ENCODE assay signal across 17 cellular contexts in genomic region chr5:62969409-62970120, GRCh38.
A peak's percentile ranks its signal among the peaks of the same experiment; 100 is the strongest.
DNase-seq lines count a peak whose midpoint lies in the region; ATAC-seq and TF ChIP-seq lines count a peak whose summit lies in the region.
"Had no signal": no experiment of that assay in that cellular context is flagged by ENCODE, and none has a peak within 500 bp of the region (broad histone marks: within the 10 kb centered on the region; RNA-seq: fewer than 3 reads in every experiment).

No MANE protein-coding gene starts in this region.

- no peak overlapping the region for H2AFZ ChIP-seq in PC-9
- no peak overlapping the region for H2AFZ ChIP-seq in osteoblast (ENCODE audit: low read length)

- no peak for ATAC-seq in GM19395 (IDR thresholded peaks at IDR 0.05; ENCODE audit: unreplicated experiment)
- ATAC-seq: PC-3 had no signal

- H3K27me3 ChIP-seq in PC-9 (ENCODE audit: insufficient read depth, low read depth) (no peaks in the 10 kb centered on the region), osteoblast (ENCODE audit: insufficient read depth, low read length) (no peaks in the 10 kb centered on the region)

- BruUV-seq in PC-9 (replicated peaks; lab: Mats Ljungman, UMichigan) = no TSS peak

- no peaks in the 10 kb centered on the region for H3K79me2 ChIP-seq in PC-9 (ENCODE audit: low read depth)
- no peaks in the 10 kb centered on the region for H3K79me2 ChIP-seq in osteoblast (ENCODE audit: insufficient read depth, low read length)

- TF ChIP-seq CTCF in PC-9 (conservative IDR thresholded peaks at IDR 0.05) = no peak
- TF ChIP-seq CTCF in epithelial cell of proximal tubule (conservative IDR thresholded peaks at IDR 0.05; ENCODE audit: low read depth, low read length) = no peak
- no peak for TF ChIP-seq CTCF in osteoblast (IDR thresholded peaks at IDR 0.05; ENCODE audit: extremely low read depth, low read depth, low read length)

- in situ Hi-C loops in Caki2 (cut with HindIII; ENCODE audit: low pct_unique_long_range_greater_than_20kb, low sequenced_read_pairs) = no loop called here

- H3F3A ChIP-seq in PC-9 (ENCODE audit: insufficient read depth, low read depth) = no peaks in the 10 kb centered on the region

- H3K4me1 ChIP-seq in PC-9 (replicated peaks; ENCODE audit: insufficient read depth) (no peaks in the 10 kb centered on the region), osteoblast (ENCODE audit: insufficient read depth, low read length) (no peaks in the 10 kb centered on the region)
- H3K4me1 ChIP-seq: HAP-1 had no signal

- intact Hi-C loops in PC-9 (cut with micrococcal nuclease; ENCODE audit: unreplicated experiment) = no loop called here

- DNase-seq in Caki2 (ENCODE audit: low read depth) (peak; percentile 39), PC-9 (peak; percentile 7 to 37), epithelial cell of proximal tubule (ENCODE audit: low read depth) (peak; percentile 42), osteoblast (ENCODE audit: insufficient read length, low spot score, missing footprints) (peak; percentile 0), NCI-H1930 (lab: John Stamatoyannopoulos, UW) (no peak), T-helper 1 cell (no peak)
- DNase-seq in activated CD8-positive, alpha-beta memory T cell treated with anti-CD3 and anti-CD28 coated beads, Interleukin-2, amount 50 U/mL, for 4 hours = no peak
- DNase-seq: C1 segment of cervical spinal cord, DMS153, Kasumi-1, NCI-H1417, NCI-H2029, NCI-H510A treated with DMSO at 0.1 percent for 48 hours, NCI-H82, PC-3 had no signal

- no peaks in the 10 kb centered on the region; the same call in 1 of the 2 replicates for H3K9me2 ChIP-seq in PC-9 (ENCODE audit: insufficient read depth)

- H3K36me3 ChIP-seq in PC-9 (ENCODE audit: low read depth) (no peaks in the 10 kb centered on the region), osteoblast (ENCODE audit: insufficient read depth, low read length) (no peaks in the 10 kb centered on the region)
- H3K36me3 ChIP-seq: HAP-1 had no signal

- H3K9me3 ChIP-seq in PC-9 (ENCODE audit: insufficient read depth, low read depth) (no peaks in the 10 kb centered on the region), osteoblast (ENCODE audit: low read depth, low read length) (no peaks in the 10 kb centered on the region)

- POLR2A ChIA-PET in PC-9 (lab: Charles Lee; ENCODE audit: unreplicated experiment) = no interaction called here

- H3K27ac ChIP-seq in PC-9 (no peak overlapping the region), osteoblast (ENCODE audit: low read depth, low read length) (no peak overlapping the region)

- H3K4me3 ChIP-seq in PC-9 (no peak overlapping the region), epithelial cell of proximal tubule (ENCODE audit: low read depth, low read length) (no peak overlapping the region), osteoblast (ENCODE audit: insufficient read depth, low read length) (no peak overlapping the region)
- H3K4me3 ChIP-seq: HAP-1 had no signal

- CTCF ChIA-PET in PC-9 (lab: Charles Lee) = no interaction called here

- H3K4me2 ChIP-seq in PC-9 (no peak overlapping the region), osteoblast (ENCODE audit: insufficient read depth, low read length) (no peak overlapping the region)

- H4K20me1 ChIP-seq in PC-9 (ENCODE audit: insufficient read depth) (no peaks in the 10 kb centered on the region), osteoblast (ENCODE audit: insufficient read depth, low read length) (no peaks in the 10 kb centered on the region)

Comparison
In these comparisons a context has a peak if more than half of its experiments do, and no peak if none do; other contexts are left out.
1. DNase-seq: peak in Caki2 (single experiment), PC-9 (2 of 2), epithelial cell of proximal tubule (single experiment) and osteoblast (single experiment); none in NCI-H1930 (0 of 2), T-helper 1 cell (0 of 5) and activated CD8-positive, alpha-beta memory T cell treated with anti-CD3 and anti-CD28 coated beads, Interleukin-2, amount 50 U/mL, for 4 hours (single experiment).